2 cellular contexts compared by ENCODE assay signal in the genomic region with DNA sequence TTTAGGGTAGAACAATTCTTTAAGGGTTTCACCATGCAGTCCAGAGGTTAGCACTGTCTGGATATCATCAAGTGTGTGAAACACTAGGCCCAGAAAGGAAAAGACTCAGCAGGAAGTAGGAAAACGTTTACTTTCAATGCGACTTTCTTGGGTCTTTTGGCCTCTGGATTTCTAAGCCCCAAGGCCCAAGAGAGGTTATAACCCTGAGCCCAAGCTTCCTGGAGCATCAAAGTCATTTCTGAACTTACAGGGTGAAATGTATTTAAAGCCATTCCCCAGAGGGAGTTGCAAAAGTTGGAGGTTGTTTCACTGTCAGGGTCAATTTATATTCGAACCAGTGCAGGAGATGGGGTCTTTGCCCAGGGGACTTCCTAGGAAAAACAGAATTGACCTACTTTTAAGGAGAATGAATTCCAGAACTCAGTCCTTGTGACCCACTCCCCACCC.
TF ChIP-seq lines count a peak whose summit lies in the region.

No MANE protein-coding gene starts in this region.

TF ChIP-seq in liver, 16 proteins besides CTCF, POLR2A, EP300 and RAD21:
- TF ChIP-seq NR2F2 (IDR thresholded peaks at IDR 0.05) (peak; percentile 96), YY1 (IDR thresholded peaks at IDR 0.05) (no peak), FOXA1 (IDR thresholded peaks at IDR 0.05) (no peak), SP1 (IDR thresholded peaks at IDR 0.05) (no peak), GABPA (IDR thresholded peaks at IDR 0.05 in 1 of 2, conservative IDR thresholded peaks at IDR 0.05 in 1 of 2) (no peak)
- TF ChIP-seq, protein P1, sequence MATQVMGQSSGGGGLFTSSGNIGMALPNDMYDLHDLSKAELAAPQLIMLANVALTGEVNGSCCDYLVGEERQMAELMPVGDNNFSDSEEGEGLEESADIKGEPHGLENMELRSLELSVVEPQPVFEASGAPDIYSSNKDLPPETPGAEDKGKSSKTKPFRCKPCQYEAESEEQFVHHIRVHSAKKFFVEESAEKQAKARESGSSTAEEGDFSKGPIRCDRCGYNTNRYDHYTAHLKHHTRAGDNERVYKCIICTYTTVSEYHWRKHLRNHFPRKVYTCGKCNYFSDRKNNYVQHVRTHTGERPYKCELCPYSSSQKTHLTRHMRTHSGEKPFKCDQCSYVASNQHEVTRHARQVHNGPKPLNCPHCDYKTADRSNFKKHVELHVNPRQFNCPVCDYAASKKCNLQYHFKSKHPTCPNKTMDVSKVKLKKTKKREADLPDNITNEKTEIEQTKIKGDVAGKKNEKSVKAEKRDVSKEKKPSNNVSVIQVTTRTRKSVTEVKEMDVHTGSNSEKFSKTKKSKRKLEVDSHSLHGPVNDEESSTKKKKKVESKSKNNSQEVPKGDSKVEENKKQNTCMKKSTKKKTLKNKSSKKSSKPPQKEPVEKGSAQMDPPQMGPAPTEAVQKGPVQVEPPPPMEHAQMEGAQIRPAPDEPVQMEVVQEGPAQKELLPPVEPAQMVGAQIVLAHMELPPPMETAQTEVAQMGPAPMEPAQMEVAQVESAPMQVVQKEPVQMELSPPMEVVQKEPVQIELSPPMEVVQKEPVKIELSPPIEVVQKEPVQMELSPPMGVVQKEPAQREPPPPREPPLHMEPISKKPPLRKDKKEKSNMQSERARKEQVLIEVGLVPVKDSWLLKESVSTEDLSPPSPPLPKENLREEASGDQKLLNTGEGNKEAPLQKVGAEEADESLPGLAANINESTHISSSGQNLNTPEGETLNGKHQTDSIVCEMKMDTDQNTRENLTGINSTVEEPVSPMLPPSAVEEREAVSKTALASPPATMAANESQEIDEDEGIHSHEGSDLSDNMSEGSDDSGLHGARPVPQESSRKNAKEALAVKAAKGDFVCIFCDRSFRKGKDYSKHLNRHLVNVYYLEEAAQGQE (IDR thresholded peaks at IDR 0.05): no peak

TF ChIP-seq in HepG2, 621 proteins besides CTCF, POLR2A, EP300 and RAD21:
- no peak for TF ChIP-seq PLRG1 (conservative IDR thresholded peaks at IDR 0.05)
- TF ChIP-seq ZNF281 (CRISPR knock-in tag; IDR thresholded peaks at IDR 0.05; ENCODE audit: borderline replicate concordance): no peak
- no peak for TF ChIP-seq FOXO1 (CRISPR knock-in tag; IDR thresholded peaks at IDR 0.05)
- TF ChIP-seq DNMT3B (CRISPR knock-in tag; conservative IDR thresholded peaks at IDR 0.05): no peak
- no peak for TF ChIP-seq KAT7 (CRISPR knock-in tag; IDR thresholded peaks at IDR 0.05; ENCODE audit: borderline replicate concordance)
- TF ChIP-seq RELA (CRISPR knock-in tag; IDR thresholded peaks at IDR 0.05): no peak
- no peak for TF ChIP-seq ZNF124 (CRISPR knock-in tag; IDR thresholded peaks at IDR 0.05)
- TF ChIP-seq ZNF850 (CRISPR knock-in tag; conservative IDR thresholded peaks at IDR 0.05): no peak
- TF ChIP-seq ZNF790 (CRISPR knock-in tag; IDR thresholded peaks at IDR 0.05; ENCODE audit: borderline replicate concordance): no peak
- TF ChIP-seq ZBTB49 (CRISPR knock-in tag; IDR thresholded peaks at IDR 0.05; ENCODE audit: borderline replicate concordance): no peak
- TF ChIP-seq ZSCAN20 (CRISPR knock-in tag; IDR thresholded peaks at IDR 0.05; ENCODE audit: borderline replicate concordance): no peak
- no peak for TF ChIP-seq HDAC1 (CRISPR knock-in tag; IDR thresholded peaks at IDR 0.05)
- TF ChIP-seq SOX6 (IDR thresholded peaks at IDR 0.05): no peak
- no peak for TF ChIP-seq SOX6 (CRISPR knock-in tag; IDR thresholded peaks at IDR 0.05)
- TF ChIP-seq, protein P2, sequence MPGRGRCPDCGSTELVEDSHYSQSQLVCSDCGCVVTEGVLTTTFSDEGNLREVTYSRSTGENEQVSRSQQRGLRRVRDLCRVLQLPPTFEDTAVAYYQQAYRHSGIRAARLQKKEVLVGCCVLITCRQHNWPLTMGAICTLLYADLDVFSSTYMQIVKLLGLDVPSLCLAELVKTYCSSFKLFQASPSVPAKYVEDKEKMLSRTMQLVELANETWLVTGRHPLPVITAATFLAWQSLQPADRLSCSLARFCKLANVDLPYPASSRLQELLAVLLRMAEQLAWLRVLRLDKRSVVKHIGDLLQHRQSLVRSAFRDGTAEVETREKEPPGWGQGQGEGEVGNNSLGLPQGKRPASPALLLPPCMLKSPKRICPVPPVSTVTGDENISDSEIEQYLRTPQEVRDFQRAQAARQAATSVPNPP (CRISPR knock-in tag; IDR thresholded peaks at IDR 0.05): no peak
